Comparison of ENCODE assay signal across 11 cellular contexts in the genomic region with DNA sequence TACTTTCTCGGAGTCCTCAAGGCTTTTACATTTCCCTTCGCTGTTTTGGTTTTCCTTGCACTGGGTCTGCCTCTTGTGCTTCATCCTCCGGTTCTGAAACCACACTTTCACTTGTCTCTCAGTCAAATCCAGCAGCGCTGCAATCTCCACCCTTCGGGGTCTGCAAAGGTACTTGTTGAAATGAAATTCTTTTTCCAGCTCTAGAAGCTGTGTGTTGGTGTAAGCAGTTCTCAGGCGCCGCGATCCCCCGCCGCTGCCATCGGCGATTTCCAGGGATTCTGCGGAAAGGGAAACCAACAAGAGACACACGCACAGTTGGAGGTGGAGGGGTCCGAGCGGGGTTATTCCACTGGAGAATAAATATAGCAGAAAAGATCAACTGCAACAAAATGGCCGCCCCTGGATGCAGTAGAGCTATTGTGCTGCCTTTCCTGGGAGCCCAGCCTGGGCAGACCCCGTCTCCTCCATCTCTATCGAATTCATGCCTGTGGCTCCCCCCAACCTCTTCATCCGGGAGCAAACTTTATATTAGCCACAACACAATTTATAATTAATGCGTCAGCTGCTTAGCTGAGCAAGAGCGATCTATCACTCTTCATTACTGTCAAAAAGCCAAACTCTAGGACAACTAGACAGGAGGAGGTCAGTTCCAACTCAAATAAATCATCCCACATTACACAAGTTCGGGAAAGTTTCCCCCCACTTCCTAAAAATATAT. TPM values are rescaled to one million over a fixed set of nuclear protein-coding genes. Genes with fewer than 3 reads are reported as not detected.
DNase-seq lines count a peak whose midpoint lies in the region; ATAC-seq and TF ChIP-seq lines count a peak whose summit lies in the region.
"Had no signal": no experiment of that assay in that cellular context is flagged by ENCODE, and none has a peak within 500 bp of the region (broad histone marks: within the 10 kb centered on the region; RNA-seq: fewer than 3 reads in every experiment).

No MANE protein-coding gene starts in this region.

- ATAC-seq in lung (ENCODE audit: insufficient read depth, low FRiP score) (no peak), HG03095 (IDR thresholded peaks at IDR 0.05; ENCODE audit: unreplicated experiment) (no peak)

- no peaks in the 10 kb centered on the region for H3K9me3 ChIP-seq in duodenal mucosa (ENCODE audit: control insufficient read depth in 1 of 2, low read length in 2 of 2)
- H3K9me3 ChIP-seq in lung (ENCODE audit: control insufficient read depth in 2 of 2, insufficient read depth in 1 of 2, low read length in 1 of 2) = peaks cover 0 to 2% of the 10 kb centered on the region in 2 donors
- no peaks in the 10 kb centered on the region for H3K9me3 ChIP-seq in subcutaneous abdominal adipose tissue (ENCODE audit: control insufficient read depth in 5 of 5, low read length in 5 of 5)
- no peaks in the 10 kb centered on the region; the same call in 1 of the 2 replicates for H3K9me3 ChIP-seq in BE2C

- H3K36me3 ChIP-seq in duodenal mucosa (ENCODE audit: control insufficient read depth in 1 of 2, insufficient read depth in 2 of 2, low read length in 2 of 2) (peaks cover 0 to 3% of the 10 kb centered on the region in 2 donors), lung (ENCODE audit: control insufficient read depth in 2 of 2, insufficient read depth in 2 of 2, low read length in 2 of 2) (no peaks in the 10 kb centered on the region), subcutaneous abdominal adipose tissue (ENCODE audit: control insufficient read depth in 5 of 5, insufficient read depth in 5 of 5, low read length in 5 of 5) (peaks cover 0 to 6% (median 3%) of the 10 kb centered on the region in 5 donors), BE2C (no peaks in the 10 kb centered on the region)

- DNase-seq in NCI-H226 (peak; percentile 84), lung (ENCODE audit: low spot score) (no peak), BE2C (no peak), NCI-H2196 treated with DMSO at 0.1 percent for 48 hours (lab: John Stamatoyannopoulos, UW; ENCODE audit: unreplicated experiment) (no peak), occipital lobe (lab: John Stamatoyannopoulos, UW) (no peak)
- DNase-seq: NCI-H748 treated with DMSO at 0.1 percent for 48 hours, T-helper 1 cell had no signal

- H3K9ac ChIP-seq in duodenal mucosa (ENCODE audit: low read depth in 1 of 2, low read length in 2 of 2) = peak overlapping the region in 1 of 2 donors; percentile 25
- peak overlapping the region in 3 of 5 donors; percentile 12 to 48 (median 44) for H3K9ac ChIP-seq in subcutaneous abdominal adipose tissue (ENCODE audit: low read length in 5 of 5)

- H3K4me3 ChIP-seq in duodenal mucosa (ENCODE audit: low read depth in 1 of 2, low read length in 2 of 2) (peak overlapping the region; percentile 45 to 51), lung (peak overlapping the region; percentile 44), subcutaneous abdominal adipose tissue (ENCODE audit: low read depth in 1 of 5, low read length in 5 of 5) (peak overlapping the region; percentile 56 to 64 (median 61)), BE2C (ENCODE audit: low read depth, low read length) (no peak overlapping the region)

- WGBS in lung, 2 donors = 40 to 64% methylated on average over 23 of the region's 23 CpGs

- peaks cover 24 to 25% of the 10 kb centered on the region in 2 donors for H3K4me1 ChIP-seq in duodenal mucosa (ENCODE audit: control insufficient read depth in 1 of 2, insufficient read depth in 2 of 2, low read length in 2 of 2)
- H3K4me1 ChIP-seq in lung (ENCODE audit: control insufficient read depth in 2 of 2, insufficient read depth in 2 of 2, low read length in 2 of 2) = peaks cover 0 to 3% of the 10 kb centered on the region in 2 donors
- peaks cover 15 to 86% (median 69%) of the 10 kb centered on the region in 5 donors for H3K4me1 ChIP-seq in subcutaneous abdominal adipose tissue (ENCODE audit: control insufficient read depth in 5 of 5, insufficient read depth in 5 of 5, low read length in 5 of 5)
- H3K4me1 ChIP-seq in BE2C = no peaks in the 10 kb centered on the region

- H3K27me3 ChIP-seq in duodenal mucosa (ENCODE audit: control insufficient read depth in 1 of 2, insufficient read depth in 2 of 2, low read length in 2 of 2) (peaks cover 74 to 83% of the 10 kb centered on the region in 2 donors), lung (ENCODE audit: control insufficient read depth, insufficient read depth) (no peaks in the 10 kb centered on the region), subcutaneous abdominal adipose tissue (ENCODE audit: control insufficient read depth in 5 of 5, insufficient read depth in 4 of 5, low read length in 5 of 5) (no peaks in the 10 kb centered on the region), BE2C (peaks cover 100% of the 10 kb centered on the region)

- TF ChIP-seq CTCF in lung (IDR thresholded peaks at IDR 0.05; ENCODE audit: control extremely low read depth, extremely low read depth) (no peak), BE2C (IDR thresholded peaks at IDR 0.05; ENCODE audit: low read depth, low read length) (no peak)

- H3K27ac ChIP-seq in duodenal mucosa (ENCODE audit: low read depth, low read length) (peak overlapping the region; percentile 64), lung (ENCODE audit: low read depth in 1 of 2, low read length in 1 of 2) (peak overlapping the region in 1 of 2 donors; percentile 92), subcutaneous abdominal adipose tissue (ENCODE audit: low read depth, low read length) (peak overlapping the region; percentile 92)

RNA-seq across cellular contexts. Expression of gene HOXA2, which starts 1.1 kb away (rescaled TPM):
- total RNA-seq in lung (1 to 10 TPM; 1.7 to 3.4 TPM), occipital lobe (not detected)
- polyA plus RNA-seq in lung = 1 to 10 TPM in 1 of 2 donors, under 1 TPM in 1; 0.44 to 1.2 TPM
- not detected for polyA plus RNA-seq in BE2C (2012; ENCODE audit: insufficient read depth, insufficient read length, low read depth)
- total RNA-seq: cerebellum had no signal

RNA-seq across cellular contexts. Expression of gene HOXA1, which starts 5.5 kb away (rescaled TPM):
- under 1 TPM; 0.31 to 0.37 TPM for total RNA-seq in lung
- under 1 TPM; 0.06 to 0.33 TPM for polyA plus RNA-seq in lung
- not detected for polyA plus RNA-seq in BE2C (2012; ENCODE audit: insufficient read depth, insufficient read length, low read depth)
- not detected for total RNA-seq in occipital lobe
- total RNA-seq: cerebellum had no signal

RNA-seq across cellular contexts. Expression of gene HOXA4, which starts 29.2 kb away (rescaled TPM):
- total RNA-seq in lung (1 to 10 TPM; 2.7 to 4.4 TPM), occipital lobe (not detected)
- polyA plus RNA-seq in lung = 1 to 10 TPM; 3.8 to 6.0 TPM
- not detected for polyA plus RNA-seq in BE2C (2012; ENCODE audit: insufficient read depth, insufficient read length, low read depth)
- total RNA-seq: cerebellum had no signal

RNA-seq across cellular contexts. Expression of gene HOXA5, which starts 42.1 kb away (rescaled TPM):
- 10 to 100 TPM; 20.9 to 61.9 TPM for total RNA-seq in lung
- polyA plus RNA-seq in lung = 1 to 10 TPM; 9.2 to 9.5 TPM
- not detected for polyA plus RNA-seq in BE2C (2012; ENCODE audit: insufficient read depth, insufficient read length, low read depth)
- not detected for total RNA-seq in occipital lobe
- total RNA-seq: cerebellum had no signal

RNA-seq across cellular contexts. Expression of gene HOXA6, which starts 46.2 kb away (rescaled TPM):
- 1 to 10 TPM; 4.7 to 7.7 TPM for total RNA-seq in lung
- polyA plus RNA-seq in lung = under 1 TPM; 0.49 to 0.94 TPM
- not detected for polyA plus RNA-seq in BE2C (2012; ENCODE audit: insufficient read depth, insufficient read length, low read depth)
- not detected for total RNA-seq in occipital lobe
- total RNA-seq: cerebellum had no signal
